1 cellular context compared by ENCODE assay signal in genomic region chr4:2823671-2824328, GRCh38.
TF ChIP-seq lines count a peak whose summit lies in the region.

No MANE protein-coding gene starts in this region.

TF ChIP-seq in WTC11, 78 proteins besides CTCF, POLR2A, EP300 and RAD21:
- TF ChIP-seq, protein P1, sequence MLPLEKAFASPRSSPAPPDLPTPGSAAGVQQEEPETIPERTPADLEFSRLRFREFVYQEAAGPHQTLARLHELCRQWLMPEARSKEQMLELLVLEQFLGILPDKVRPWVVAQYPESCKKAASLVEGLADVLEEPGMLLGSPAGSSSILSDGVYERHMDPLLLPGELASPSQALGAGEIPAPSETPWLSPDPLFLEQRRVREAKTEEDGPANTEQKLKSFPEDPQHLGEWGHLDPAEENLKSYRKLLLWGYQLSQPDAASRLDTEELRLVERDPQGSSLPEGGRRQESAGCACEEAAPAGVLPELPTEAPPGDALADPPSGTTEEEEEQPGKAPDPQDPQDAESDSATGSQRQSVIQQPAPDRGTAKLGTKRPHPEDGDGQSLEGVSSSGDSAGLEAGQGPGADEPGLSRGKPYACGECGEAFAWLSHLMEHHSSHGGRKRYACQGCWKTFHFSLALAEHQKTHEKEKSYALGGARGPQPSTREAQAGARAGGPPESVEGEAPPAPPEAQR (CRISPR knock-in tag; IDR thresholded peaks at IDR 0.05), result no peak
- TF ChIP-seq, protein P2, sequence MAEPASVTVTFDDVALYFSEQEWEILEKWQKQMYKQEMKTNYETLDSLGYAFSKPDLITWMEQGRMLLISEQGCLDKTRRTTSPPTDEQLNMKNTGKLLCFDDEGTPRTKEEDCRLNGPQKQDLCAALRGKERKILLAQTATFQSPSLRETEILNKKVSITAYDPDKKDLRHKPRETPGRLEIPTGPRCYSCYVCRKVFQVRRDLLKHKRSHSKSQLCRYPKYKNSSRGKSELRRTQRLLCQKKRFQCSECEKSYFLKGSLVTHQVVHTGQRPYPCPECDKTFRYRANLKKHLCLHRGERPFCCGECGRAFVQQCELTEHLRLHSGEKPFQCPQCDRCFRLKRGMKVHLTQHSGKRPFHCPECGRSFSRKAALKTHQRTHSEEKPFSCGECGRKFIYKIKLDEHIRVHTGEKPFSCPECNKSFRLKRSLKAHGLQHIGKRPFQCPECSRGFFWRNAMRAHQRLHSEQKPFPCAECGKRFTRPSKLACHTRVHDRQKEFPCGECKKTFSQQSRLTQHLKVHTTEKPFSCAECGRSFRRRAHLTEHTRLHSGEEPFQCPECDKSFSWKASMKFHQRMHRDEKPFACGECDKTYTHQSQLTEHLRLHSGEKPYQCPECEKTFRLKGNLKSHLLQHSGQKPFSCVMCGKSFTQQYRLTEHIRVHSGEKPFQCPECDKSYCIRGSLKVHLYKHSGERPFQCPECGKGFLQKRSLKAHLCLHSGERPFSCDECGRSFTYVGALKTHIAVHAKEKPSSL (CRISPR knock-in tag; conservative IDR thresholded peaks at IDR 0.05), result no peak
- no peak for TF ChIP-seq RELA (CRISPR knock-in tag; IDR thresholded peaks at IDR 0.05; ENCODE audit: borderline replicate concordance)
- no peak for TF ChIP-seq MYBL2 (CRISPR knock-in tag; IDR thresholded peaks at IDR 0.05)
- no peak for TF ChIP-seq NFYB (CRISPR knock-in tag; conservative IDR thresholded peaks at IDR 0.05; ENCODE audit: low read depth)
